ENCODE assay signal across 10 cellular contexts in the genomic region with DNA sequence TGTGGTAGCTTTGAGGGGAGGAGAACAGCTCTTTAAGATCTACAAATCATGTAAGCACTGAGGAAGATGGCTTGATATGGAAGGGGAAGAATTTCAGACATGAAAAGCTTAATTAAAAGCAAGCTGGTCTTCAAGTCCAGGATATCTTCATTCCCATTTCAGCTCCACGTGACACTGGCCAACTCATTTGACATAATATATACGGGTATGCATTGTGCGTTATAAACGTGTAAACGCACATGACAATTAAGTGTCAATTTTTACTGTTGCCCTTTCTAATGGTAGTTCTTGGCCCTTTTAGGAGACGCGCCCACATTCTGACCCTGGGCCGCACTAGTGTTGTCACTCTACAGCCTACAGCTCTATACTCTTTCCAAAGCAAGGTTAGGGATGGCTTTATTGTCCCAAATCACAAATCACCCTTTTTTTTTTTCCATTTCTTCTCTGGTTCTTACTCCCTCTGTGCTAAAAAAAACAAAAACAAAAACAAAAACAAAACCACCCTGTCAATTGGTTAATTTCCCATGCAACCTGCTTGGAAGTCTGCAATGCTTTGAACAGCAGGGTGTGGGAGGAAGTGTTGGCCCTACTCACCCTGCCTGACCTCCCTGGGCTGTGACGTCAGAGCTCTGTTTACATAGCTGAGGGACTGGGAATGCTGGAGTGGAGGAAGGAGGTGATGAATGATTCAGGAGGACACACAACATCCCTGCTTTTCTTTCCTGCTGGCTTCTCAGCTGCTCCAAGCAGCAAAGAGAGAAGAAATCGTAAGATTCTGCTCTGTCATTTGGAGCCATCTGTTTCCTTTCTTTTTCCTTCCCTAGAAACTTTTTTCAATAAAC. TPM values are rescaled to one million over a fixed set of nuclear protein-coding genes. Genes with fewer than 3 reads are reported as not detected.
DNase-seq lines count a peak whose midpoint lies in the region; ATAC-seq, FAIRE-seq and TF ChIP-seq lines count a peak whose summit lies in the region.
"Had no signal": no experiment of that assay in that cellular context is flagged by ENCODE, and none has a peak within 500 bp of the region (broad histone marks: within the 10 kb centered on the region; RNA-seq: fewer than 3 reads in every experiment).

No MANE protein-coding gene starts in this region.

- DNase-seq in SK-N-SH (no peak), left ventricle myocardium inferior (peak; percentile 69), small intestine (peak; percentile 97), T-helper 2 cell (no peak), caudate nucleus (lab: John Stamatoyannopoulos, UW) (no peak)
- DNase-seq in activated CD8-positive, alpha-beta memory T cell treated with anti-CD3 and anti-CD28 coated beads, Interleukin-2, amount 50 U/mL, for 4 hours: no peak
- DNase-seq: activated B cell treated with CpG ODN at 0.5 μM for 24 hours had no signal

- no peaks in the 10 kb centered on the region for H3K36me3 ChIP-seq in HEK293 (ENCODE audit: control insufficient read depth in 2 of 2, insufficient read depth in 1 of 2, low read length in 2 of 2)
- H3K36me3 ChIP-seq in SK-N-SH (replicated peaks in 1 of 2; ENCODE audit: control insufficient read depth in 1 of 2, insufficient read depth in 2 of 2, low read length in 1 of 2): no peaks in the 10 kb centered on the region
- no peaks in the 10 kb centered on the region for H3K36me3 ChIP-seq in left ventricle myocardium inferior
- H3K36me3 ChIP-seq in small intestine (ENCODE audit: control insufficient read depth in 2 of 2, insufficient read depth in 2 of 2, low read length in 2 of 2): no peaks in the 10 kb centered on the region
- H3K36me3 ChIP-seq: tibial artery had no signal

- H3K79me2 ChIP-seq in SK-N-SH (ENCODE audit: insufficient read depth): no peaks in the 10 kb centered on the region

- 70% methylated on average over 10 of the region's 10 CpGs for WGBS in SK-N-SH (ENCODE audit: low lambda C conversion rate)
- WGBS in small intestine, 3 donors: 62 to 67% (median 66%) methylated on average over 10 of the region's 10 CpGs

- ATAC-seq in HG02798 (IDR thresholded peaks at IDR 0.05; ENCODE audit: poor library complexity, unreplicated experiment): no peak

- no peaks in the 10 kb centered on the region for H3F3A ChIP-seq in SK-N-SH (replicated peaks; ENCODE audit: insufficient read depth)

- H3K4me3 ChIP-seq in HEK293 (ENCODE audit: low read depth, low read length) (no peak overlapping the region), SK-N-SH (ENCODE audit: low read depth in 2 of 2, low read length in 1 of 2) (no peak overlapping the region), left ventricle myocardium inferior (no peak overlapping the region), small intestine (ENCODE audit: low read depth in 1 of 2, low read length in 2 of 2) (no peak overlapping the region)
- H3K4me3 ChIP-seq: tibial artery had no signal

- H3K27ac ChIP-seq in HEK293 (ENCODE audit: extremely low read depth, low read depth, low read length) (no peak overlapping the region), SK-N-SH (ENCODE audit: low read depth in 2 of 2, low read length in 1 of 2) (no peak overlapping the region), left ventricle myocardium inferior (replicated peaks) (peak overlapping the region; percentile 65), small intestine (ENCODE audit: low read depth in 1 of 2, low read length in 1 of 2) (peak overlapping the region; percentile 38 to 70), caudate nucleus (ENCODE audit: low read depth, low read length) (no peak overlapping the region)
- H3K27ac ChIP-seq: tibial artery had no signal

- CTCF ChIA-PET in HEK293 (lab: Yijun Ruan, JAX) (interaction anchor here (0.9 to 1.0 kb wide), 3 partner anchors 46 to 284 kb away, joined by 3 to 7 read pairs (median 4); no protein-coding TSS in a partner anchor), SK-N-SH (lab: Yijun Ruan, JAX) (no interaction called here)

- TF ChIP-seq EP300 in SK-N-SH (IDR thresholded peaks at IDR 0.05; ENCODE audit: borderline replicate concordance in 1 of 2, low read depth in 1 of 2, low read length in 1 of 2): no peak

- H3K9ac ChIP-seq in SK-N-SH: no peak overlapping the region

- TF ChIP-seq CTCF in HEK293 (tag by site-specific recombination; IDR thresholded peaks at IDR 0.05) (no peak), SK-N-SH (IDR thresholded peaks at IDR 0.05) (no peak), left ventricle myocardium inferior (IDR thresholded peaks at IDR 0.05; ENCODE audit: borderline replicate concordance) (no peak)

- 0 out of 2 replicates have a peak overlapping the region, but pooled peaks have one; percentile 9 for H2AFZ ChIP-seq in SK-N-SH (ENCODE audit: low read depth)

- no peaks in the 10 kb centered on the region for H3K9me2 ChIP-seq in SK-N-SH

- H3K4me2 ChIP-seq in SK-N-SH: no peak overlapping the region

- H3K9me3 ChIP-seq in HEK293 (ENCODE audit: control insufficient read depth, insufficient read depth, low read depth, low read length) (no peaks in the 10 kb centered on the region), SK-N-SH (no peaks in the 10 kb centered on the region), left ventricle myocardium inferior (replicated peaks) (no peaks in the 10 kb centered on the region), small intestine (ENCODE audit: control insufficient read depth, low read depth) (no peaks in the 10 kb centered on the region)
- H3K9me3 ChIP-seq: tibial artery had no signal

- no peaks in the 10 kb centered on the region for H4K20me1 ChIP-seq in SK-N-SH (ENCODE audit: insufficient read depth)

- intact Hi-C loops in left ventricle myocardium inferior (cut with micrococcal nuclease): no loop called here

- H3K27me3 ChIP-seq in SK-N-SH (ENCODE audit: insufficient read depth) (no peaks in the 10 kb centered on the region), left ventricle myocardium inferior (ENCODE audit: low read depth) (no peaks in the 10 kb centered on the region), small intestine (ENCODE audit: control insufficient read depth in 2 of 2, insufficient read depth in 2 of 2, low read length in 2 of 2) (no peaks in the 10 kb centered on the region)
- H3K27me3 ChIP-seq: tibial artery had no signal

- peaks cover 20% of the 10 kb centered on the region for H3K4me1 ChIP-seq in HEK293 (ENCODE audit: control insufficient read depth, insufficient read depth, low read length)
- peaks cover 2 to 5% of the 10 kb centered on the region in 2 experiments; a peak in 1 of 4 replicates for H3K4me1 ChIP-seq in SK-N-SH (ENCODE audit: control insufficient read depth in 1 of 2, insufficient read depth in 2 of 2, low read depth in 1 of 2, low read length in 1 of 2)
- H3K4me1 ChIP-seq in left ventricle myocardium inferior: peaks cover 34% of the 10 kb centered on the region
- H3K4me1 ChIP-seq in small intestine (ENCODE audit: control insufficient read depth in 2 of 2, insufficient read depth in 1 of 2, low read depth in 1 of 2, low read length in 1 of 2): peaks cover 0 to 9% of the 10 kb centered on the region in 2 donors

- TF ChIP-seq RAD21 in SK-N-SH (IDR thresholded peaks at IDR 0.05; ENCODE audit: low read length): no peak

- POLR2A ChIA-PET in HEK293 (lab: Yijun Ruan, JAX): interaction anchor here (0.7 to 5.6 kb wide), 7 partner anchors 9 to 484 kb away, joined by 3 to 40 read pairs (median 4); a partner anchor contains a TSS
- POLR2A ChIA-PET in SK-N-SH (lab: Yijun Ruan, JAX): no interaction called here

- no peak for FAIRE-seq in small intestine (lab: Jason Lieb, UNC)

TF ChIP-seq in HEK293, 187 proteins besides CTCF, POLR2A, EP300 and RAD21 (continues in another document):
- no peak for TF ChIP-seq ZNF768 (tag by site-specific recombination; IDR thresholded peaks at IDR 0.05)
- no peak for TF ChIP-seq ZNF274 (IDR thresholded peaks at IDR 0.05; ENCODE audit: low read length)
- no peak for TF ChIP-seq ZNF274 (tag by site-specific recombination; IDR thresholded peaks at IDR 0.05; ENCODE audit: borderline replicate concordance)
- TF ChIP-seq ZNF416 (tag by site-specific recombination; IDR thresholded peaks at IDR 0.05): no peak
- TF ChIP-seq ZSCAN23 (tag by site-specific recombination; IDR thresholded peaks at IDR 0.05): no peak
- TF ChIP-seq ZNF366 (tag by site-specific recombination; conservative IDR thresholded peaks at IDR 0.05): no peak
- TF ChIP-seq, protein P1, sequence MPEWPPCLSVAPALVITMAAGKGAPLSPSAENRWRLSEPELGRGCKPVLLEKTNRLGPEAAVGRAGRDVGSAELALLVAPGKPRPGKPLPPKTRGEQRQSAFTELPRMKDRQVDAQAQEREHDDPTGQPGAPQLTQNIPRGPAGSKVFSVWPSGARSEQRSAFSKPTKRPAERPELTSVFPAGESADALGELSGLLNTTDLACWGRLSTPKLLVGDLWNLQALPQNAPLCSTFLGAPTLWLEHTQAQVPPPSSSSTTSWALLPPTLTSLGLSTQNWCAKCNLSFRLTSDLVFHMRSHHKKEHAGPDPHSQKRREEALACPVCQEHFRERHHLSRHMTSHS (tag by site-specific recombination; IDR thresholded peaks at IDR 0.05): no peak
- no peak for TF ChIP-seq ZNF521 (tag by site-specific recombination; IDR thresholded peaks at IDR 0.05)
- TF ChIP-seq ZNF658 (tag by site-specific recombination; IDR thresholded peaks at IDR 0.05): no peak

TF ChIP-seq in SK-N-SH, 30 proteins besides CTCF, POLR2A, EP300 and RAD21:
- TF ChIP-seq FOXJ3 (CRISPR knock-in tag; IDR thresholded peaks at IDR 0.05) (no peak), RCOR1 (IDR thresholded peaks at IDR 0.05; ENCODE audit: low read length) (no peak), RFX5 (IDR thresholded peaks at IDR 0.05; ENCODE audit: low read length) (no peak)

RNA-seq across cellular contexts. Expression of a gene that starts 19.3 kb away (rescaled TPM):
- 7.2 and 9.3 TPM in 2 replicates for polyA plus RNA-seq in SK-N-SH (2012; rRNA removed)
- 12.9 and 15.2 TPM in 2 replicates for polyA plus RNA-seq in SK-N-SH (2012; cell fraction: cytosol; rRNA removed)
- 1.8 and 3.0 TPM in 2 replicates for polyA plus RNA-seq in SK-N-SH (2012; cell fraction: nucleus; rRNA removed)
- total RNA-seq in left ventricle myocardium inferior: 24.0 TPM
- 10 to 100 TPM; 28.3 to 67.3 (median 48.3) TPM for polyA plus RNA-seq in small intestine

Comparison
In these comparisons a context has a peak if more than half of its experiments do, and no peak if none do; other contexts are left out.
1. H3K27ac ChIP-seq: peak in left ventricle myocardium inferior (single experiment) and small intestine (2 of 2); none in HEK293 (single experiment), SK-N-SH (0 of 2) and caudate nucleus (single experiment).
2. DNase-seq: peak in left ventricle myocardium inferior (single experiment) and small intestine (single experiment); none in SK-N-SH (single experiment), activated CD8-positive, alpha-beta memory T cell treated with anti-CD3 and anti-CD28 coated beads, Interleukin-2, amount 50 U/mL, for 4 hours (single experiment), T-helper 2 cell (0 of 5) and caudate nucleus (0 of 61).